9 cellular contexts compared by ENCODE assay signal in the genomic region with DNA sequence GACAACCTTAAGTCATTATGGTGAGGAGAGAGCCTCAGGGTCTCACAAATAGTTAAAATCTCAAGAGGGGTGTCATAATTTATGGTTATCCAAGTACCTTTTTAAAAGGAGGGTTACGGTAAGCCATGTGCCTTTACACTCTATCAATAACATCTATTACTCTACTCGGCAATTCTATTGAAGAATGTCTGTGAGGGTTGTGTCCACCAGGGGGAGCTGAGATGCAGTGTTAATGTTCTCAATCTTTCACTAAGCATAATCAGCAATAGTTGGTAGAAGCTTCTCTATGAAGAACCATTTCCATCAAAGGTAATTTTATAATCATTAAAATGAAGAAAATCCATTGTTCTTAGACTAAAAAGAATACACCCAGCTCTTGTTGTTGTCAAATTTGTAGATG.
DNase-seq lines count a peak whose midpoint lies in the region; ATAC-seq and TF ChIP-seq lines count a peak whose summit lies in the region.
"Had no signal": no experiment of that assay in that cellular context is flagged by ENCODE, and none has a peak within 500 bp of the region (broad histone marks: within the 10 kb centered on the region; RNA-seq: fewer than 3 reads in every experiment).

No MANE protein-coding gene starts in this region.

- no peaks in the 10 kb centered on the region for H3K36me3 ChIP-seq in heart left ventricle

- peak; percentile 8 to 54 (median 31) for TF ChIP-seq CTCF in heart left ventricle (IDR thresholded peaks at IDR 0.05)

- peak in 1 of 5 donors; percentile 19 for DNase-seq in heart left ventricle
- DNase-seq in cardiac septum (ENCODE audit: low spot score): no peak
- DNase-seq in NCI-H345 (lab: John Stamatoyannopoulos, UW): peak; percentile 43
- peak; percentile 6 for DNase-seq in activated T-cell treated with anti-CD3 and anti-CD28 coated beads for 4 hours
- DNase-seq in iPS-NIHi7 (ENCODE audit: extremely low spot score): peak; percentile 36
- peak; percentile 4 for DNase-seq in stimulated activated CD8-positive, alpha-beta memory T cell treated with anti-CD3 and anti-CD28 coated beads, Interleukin-7, amount 100 ng/mL, for 24 hours (ENCODE audit: low read depth)
- DNase-seq in T1000 (lab: John Stamatoyannopoulos, UW): no peak

- no peak overlapping the region for H3K4me3 ChIP-seq in heart left ventricle

- TF ChIP-seq POLR2A in heart left ventricle (IDR thresholded peaks at IDR 0.05): no peak

- H3K4me1 ChIP-seq in heart left ventricle: no peaks in the 10 kb centered on the region

- 56 to 71% (median 62%) methylated on average over 2 of the region's 2 CpGs for WGBS in heart left ventricle, 4 donors

- no peak for ATAC-seq in heart left ventricle
- peak; percentile 82 for ATAC-seq in HG02884 (IDR thresholded peaks at IDR 0.05; ENCODE audit: unreplicated experiment)
- ATAC-seq: stimulated activated effector memory CD8-positive, alpha-beta T cell treated with anti-CD3 and anti-CD28 coated beads, Interleukin-12 subunit alpha, Interleukin-12 subunit beta, amount 100 ng/mL, for 72 hours had no signal

- no peak overlapping the region for H3K27ac ChIP-seq in heart left ventricle

- H3K27me3 ChIP-seq in heart left ventricle: no peaks in the 10 kb centered on the region

- H3K9me3 ChIP-seq in heart left ventricle: no peaks in the 10 kb centered on the region

- intact Hi-C loops in heart left ventricle (cut with DNase I): loop anchor here in 3 of 10 donors (5.0 to 10.0 kb wide), 2 partner anchors 107 to 239 kb away; no protein-coding TSS in a partner anchor
- intact Hi-C loops in cardiac septum (cut with DNase I): loop anchor here (5.0 kb wide), 1 partner anchor 239 kb away; no protein-coding TSS in a partner anchor

Comparison
In these comparisons a context has a peak if more than half of its experiments do, and no peak if none do; other contexts are left out.
1. DNase-seq: peak in NCI-H345 (single experiment), activated T-cell treated with anti-CD3 and anti-CD28 coated beads for 4 hours (single experiment), iPS-NIHi7 (single experiment) and stimulated activated CD8-positive, alpha-beta memory T cell treated with anti-CD3 and anti-CD28 coated beads, Interleukin-7, amount 100 ng/mL, for 24 hours (single experiment); none in cardiac septum (single experiment) and T1000 (single experiment).